ENCODE assay signal across 3 cellular contexts in genomic region chr5:49530-49929, GRCh38. TPM values are rescaled to one million over a fixed set of nuclear protein-coding genes. Genes with fewer than 3 reads are reported as not detected.
"Had no signal": no experiment of that assay in that cellular context is flagged by ENCODE, and none has a peak within 500 bp of the region (broad histone marks: within the 10 kb centered on the region; RNA-seq: fewer than 3 reads in every experiment).

No MANE protein-coding gene starts in this region.

RNA-seq across cellular contexts. Expression of gene PLEKHG4B, which starts 42.4 kb away (rescaled TPM):
- total RNA-seq: naive thymus-derived CD8-positive, alpha-beta T cell; natural killer cell treated with Interleukin-12 subunit alpha and Interleukin-12 subunit beta and Interleukin-15 and Interleukin-18, amount 100 ng/mL, for 72 hours; pulmonary artery endothelial cell had no signal
- polyA plus RNA-seq: naive thymus-derived CD8-positive, alpha-beta T cell had no signal
